8 cellular contexts compared by ENCODE assay signal in the genomic region with DNA sequence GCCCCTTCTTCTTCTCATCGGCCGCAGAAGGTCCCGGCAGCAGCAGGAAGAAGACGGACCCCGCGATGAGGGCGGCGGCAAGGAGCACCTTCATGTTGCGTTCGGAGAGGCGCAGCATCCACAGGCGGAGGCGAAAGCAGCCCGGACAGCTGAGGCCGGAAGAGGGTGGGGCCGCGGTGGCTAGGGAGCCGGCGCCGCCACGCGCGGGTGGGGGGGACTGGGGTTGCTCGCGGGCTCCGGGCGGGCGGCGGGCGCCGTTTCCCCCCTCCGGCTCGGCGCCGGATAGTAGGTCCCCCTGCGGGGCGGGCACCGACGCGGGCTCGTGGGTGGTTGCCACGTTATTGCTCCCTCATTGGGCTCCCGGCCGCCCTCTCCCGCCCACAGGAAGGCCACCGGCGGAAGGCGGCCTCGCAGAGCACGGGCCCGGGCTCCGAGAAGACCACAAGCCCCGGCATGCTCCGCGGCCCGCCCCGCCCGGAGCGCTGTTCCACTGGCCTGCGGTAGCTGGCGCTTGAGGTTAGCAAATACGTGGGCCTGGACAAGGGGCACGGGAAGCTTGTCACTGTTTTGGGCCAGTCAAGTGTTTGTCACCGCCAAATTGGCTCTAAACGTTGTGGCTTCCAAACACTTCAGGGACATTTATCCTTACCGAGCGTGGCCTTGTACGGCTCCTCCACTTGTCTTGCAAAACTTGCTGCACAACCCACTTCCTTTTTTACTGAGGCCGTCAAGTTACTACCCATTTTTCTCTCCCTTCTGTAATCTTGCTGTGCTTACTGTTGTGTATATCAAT. TPM values are rescaled to one million over a fixed set of nuclear protein-coding genes. Genes with fewer than 3 reads are reported as not detected.
DNase-seq lines count a peak whose midpoint lies in the region; ATAC-seq and TF ChIP-seq lines count a peak whose summit lies in the region.

A gene (minus strand): TSS at position 154 of the 793 bp plus-strand sequence. CDS start 36 bp downstream, at position 118.

- H3K36me3 Mint-ChIP-seq in activated T-cell treated with anti-CD3 and anti-CD28 coated beads, Interleukin-2, amount 50 U/mL, for 4 hours (ENCODE audit: insufficient read depth), result peaks cover 24% of the 10 kb centered on the region

- peak within 1 kb of the TSS; percentile 93 for H3K4me3 Mint-ChIP-seq in activated T-cell treated with anti-CD3 and anti-CD28 coated beads, Interleukin-2, amount 50 U/mL, for 4 hours

- DNase-seq in DMS79 treated with DMSO at 0.1 percent for 48 hours (lab: John Stamatoyannopoulos, UW) (peak; percentile 73), KG1 (lab: John Stamatoyannopoulos, UW) (peak; percentile 92), myocyte (ENCODE audit: low read depth) (peak; percentile 98)
- DNase-seq in activated T-cell treated with anti-CD3 and anti-CD28 coated beads, Interleukin-2, amount 50 U/mL, for 4 hours, result peak; percentile 95
- DNase-seq in stimulated activated CD8-positive, alpha-beta memory T cell treated with anti-CD3 and anti-CD28 coated beads, Interleukin-7, amount 100 ng/mL, for 48 hours (ENCODE audit: extremely low read depth in 1 of 2, low read depth in 1 of 2), result peak; percentile 96 to 98

- peaks cover 45% of the 10 kb centered on the region for H3K4me1 Mint-ChIP-seq in activated T-cell treated with anti-CD3 and anti-CD28 coated beads, Interleukin-2, amount 50 U/mL, for 4 hours (ENCODE audit: low read depth)

- H3K9me3 Mint-ChIP-seq in activated T-cell treated with anti-CD3 and anti-CD28 coated beads, Interleukin-2, amount 50 U/mL, for 4 hours, result no peaks in the 10 kb centered on the region

- ATAC-seq in GM21723 (IDR thresholded peaks at IDR 0.05; ENCODE audit: unreplicated experiment) (peak; percentile 86), esophagus mucosa (peak; percentile 98)
- peak; percentile 95 for ATAC-seq in activated T-cell treated with anti-CD3 and anti-CD28 coated beads, Interleukin-2, amount 50 U/mL, for 4 hours

- H3K27me3 Mint-ChIP-seq in activated T-cell treated with anti-CD3 and anti-CD28 coated beads, Interleukin-2, amount 50 U/mL, for 4 hours (ENCODE audit: low read depth), result no peaks in the 10 kb centered on the region

TF ChIP-seq in PFSK-1, 5 proteins besides CTCF, POLR2A, EP300 and RAD21:
- TF ChIP-seq TAF1 (IDR thresholded peaks at IDR 0.05; ENCODE audit: borderline replicate concordance, insufficient read depth, low read length) (peak; percentile 90), FOXP2 (optimal IDR thresholded peaks at IDR 0.05; ENCODE audit: borderline replicate concordance, extremely low read depth, extremely low read length, insufficient read depth) (peak; percentile 76), POLR2AphosphoS5 (IDR thresholded peaks at IDR 0.05; ENCODE audit: low read depth, low read length) (peak; percentile 97), SIN3A (IDR thresholded peaks at IDR 0.05; ENCODE audit: borderline replicate concordance, insufficient read depth, low read length) (peak; percentile 86; the same call in 1 of the 2 replicates)
- TF ChIP-seq, protein P1, sequence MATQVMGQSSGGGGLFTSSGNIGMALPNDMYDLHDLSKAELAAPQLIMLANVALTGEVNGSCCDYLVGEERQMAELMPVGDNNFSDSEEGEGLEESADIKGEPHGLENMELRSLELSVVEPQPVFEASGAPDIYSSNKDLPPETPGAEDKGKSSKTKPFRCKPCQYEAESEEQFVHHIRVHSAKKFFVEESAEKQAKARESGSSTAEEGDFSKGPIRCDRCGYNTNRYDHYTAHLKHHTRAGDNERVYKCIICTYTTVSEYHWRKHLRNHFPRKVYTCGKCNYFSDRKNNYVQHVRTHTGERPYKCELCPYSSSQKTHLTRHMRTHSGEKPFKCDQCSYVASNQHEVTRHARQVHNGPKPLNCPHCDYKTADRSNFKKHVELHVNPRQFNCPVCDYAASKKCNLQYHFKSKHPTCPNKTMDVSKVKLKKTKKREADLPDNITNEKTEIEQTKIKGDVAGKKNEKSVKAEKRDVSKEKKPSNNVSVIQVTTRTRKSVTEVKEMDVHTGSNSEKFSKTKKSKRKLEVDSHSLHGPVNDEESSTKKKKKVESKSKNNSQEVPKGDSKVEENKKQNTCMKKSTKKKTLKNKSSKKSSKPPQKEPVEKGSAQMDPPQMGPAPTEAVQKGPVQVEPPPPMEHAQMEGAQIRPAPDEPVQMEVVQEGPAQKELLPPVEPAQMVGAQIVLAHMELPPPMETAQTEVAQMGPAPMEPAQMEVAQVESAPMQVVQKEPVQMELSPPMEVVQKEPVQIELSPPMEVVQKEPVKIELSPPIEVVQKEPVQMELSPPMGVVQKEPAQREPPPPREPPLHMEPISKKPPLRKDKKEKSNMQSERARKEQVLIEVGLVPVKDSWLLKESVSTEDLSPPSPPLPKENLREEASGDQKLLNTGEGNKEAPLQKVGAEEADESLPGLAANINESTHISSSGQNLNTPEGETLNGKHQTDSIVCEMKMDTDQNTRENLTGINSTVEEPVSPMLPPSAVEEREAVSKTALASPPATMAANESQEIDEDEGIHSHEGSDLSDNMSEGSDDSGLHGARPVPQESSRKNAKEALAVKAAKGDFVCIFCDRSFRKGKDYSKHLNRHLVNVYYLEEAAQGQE (IDR thresholded peaks at IDR 0.05; ENCODE audit: insufficient read depth in 1 of 2, low read depth in 2 of 2, low read length in 2 of 2), result peak; percentile 35 to 47; a peak in 1 of 4 replicates

RNA-seq across cellular contexts. Expression of the gene that starts here (rescaled TPM):
- polyA plus RNA-seq in PFSK-1 (2012; ENCODE audit: insufficient read length, low read depth), result 1,611 TPM
- total RNA-seq in activated T-cell treated with anti-CD3 and anti-CD28 coated beads, Interleukin-2, amount 50 U/mL, for 4 hours, result 100 to 1,000 TPM; 411 to 479 (median 433) TPM
- total RNA-seq in esophagus mucosa, result 260 TPM
- total RNA-seq in myocyte, result 215 and 241 TPM in 2 replicates
- 814 TPM for polyA plus RNA-seq in myocyte (2012)

Comparison
In these comparisons a context has a peak if more than half of its experiments do, and no peak if none do; other contexts are left out.
1. Peak in every context shown above with its lines: DNase-seq and ATAC-seq.